In the genomic region with DNA sequence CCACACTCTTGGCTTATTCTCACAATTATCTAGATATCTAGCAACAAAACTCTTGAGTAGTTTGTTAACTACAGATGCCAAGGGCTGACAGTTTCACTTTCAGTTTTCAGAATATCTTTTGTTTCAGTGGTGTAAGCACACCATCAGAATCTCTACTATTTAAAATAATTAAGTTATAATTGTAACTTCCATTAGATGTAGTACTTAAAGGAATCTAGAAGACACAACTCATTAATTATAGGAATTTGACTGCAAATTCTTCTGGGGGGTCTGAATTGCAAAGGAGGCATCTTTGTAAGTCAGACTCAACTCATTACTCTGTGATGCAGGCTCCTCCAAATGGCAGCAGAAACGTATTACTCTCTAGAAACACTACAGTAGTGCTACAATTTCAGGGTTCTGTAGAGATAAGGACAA, we compare ENCODE assay signal across 8 cellular contexts. TPM values are rescaled to one million over a fixed set of nuclear protein-coding genes. Genes with fewer than 3 reads are reported as not detected.
DNase-seq lines count a peak whose midpoint lies in the region; ATAC-seq and TF ChIP-seq lines count a peak whose summit lies in the region.

No MANE protein-coding gene starts in this region.

- H3K4me3 ChIP-seq in skin epidermis, result peak overlapping the region in 5 of 7 experiments; percentile 4 to 31 (median 11)

- peak overlapping the region in 17 of 21 experiments; percentile 18 to 85 (median 65) for H3K27ac ChIP-seq in skin epidermis

- intact Hi-C loops in left ventricle myocardium superior (cut with micrococcal nuclease), result no loop called here

- no peaks in the 10 kb centered on the region for H3K9me3 Mint-ChIP-seq in activated naive CD8-positive, alpha-beta T cell treated with anti-CD3 and anti-CD28 coated beads for 36 hours

- ATAC-seq in left ventricle myocardium superior, result peak; percentile 72
- ATAC-seq in HG02870 (IDR thresholded peaks at IDR 0.05; ENCODE audit: unreplicated experiment), result no peak

- no peaks in the 10 kb centered on the region for H3K27me3 Mint-ChIP-seq in activated naive CD8-positive, alpha-beta T cell treated with anti-CD3 and anti-CD28 coated beads for 36 hours

- no peak for TF ChIP-seq CTCF in GM20000 (IDR thresholded peaks at IDR 0.05; ENCODE audit: extremely low read depth, missing control alignments)

- peak overlapping the region; percentile 55 for H3K4me3 Mint-ChIP-seq in activated naive CD8-positive, alpha-beta T cell treated with anti-CD3 and anti-CD28 coated beads for 36 hours

- DNase-seq in Daoy (ENCODE audit: low read depth) (peak; percentile 40), GM20000 (ENCODE audit: low spot score) (peak; percentile 42), LoVo (ENCODE audit: low spot score) (peak; percentile 41), left ventricle myocardium superior (no peak), NCI-H446 treated with DMSO at 0.1 percent for 48 hours (lab: John Stamatoyannopoulos, UW) (no peak)
- DNase-seq in activated naive CD8-positive, alpha-beta T cell treated with anti-CD3 and anti-CD28 coated beads for 36 hours, result no peak

- no peaks in the 10 kb centered on the region for H3K36me3 Mint-ChIP-seq in activated naive CD8-positive, alpha-beta T cell treated with anti-CD3 and anti-CD28 coated beads for 36 hours

- H3K4me1 Mint-ChIP-seq in activated naive CD8-positive, alpha-beta T cell treated with anti-CD3 and anti-CD28 coated beads for 36 hours, result peaks cover 40% of the 10 kb centered on the region

- peak overlapping the region; percentile 54 for H3K27ac Mint-ChIP-seq in activated naive CD8-positive, alpha-beta T cell treated with anti-CD3 and anti-CD28 coated beads for 36 hours

RNA-seq across cellular contexts. Expression of gene USPL1, which starts 44.9 kb away (rescaled TPM):
- 17.5 and 23.5 TPM in 2 replicates for total RNA-seq in Daoy (2014; rRNA removed; shearing (Covaris generic))
- 10 to 100 TPM; 13.6 to 15.3 TPM for total RNA-seq in activated naive CD8-positive, alpha-beta T cell treated with anti-CD3 and anti-CD28 coated beads for 36 hours
- 10.5 TPM for total RNA-seq in left ventricle myocardium superior

Comparison
In these comparisons a context has a peak if more than half of its experiments do, and no peak if none do; other contexts are left out.
1. DNase-seq: peak in Daoy (single experiment), GM20000 (single experiment) and LoVo (single experiment); none in activated naive CD8-positive, alpha-beta T cell treated with anti-CD3 and anti-CD28 coated beads for 36 hours (single experiment), left ventricle myocardium superior (single experiment) and NCI-H446 treated with DMSO at 0.1 percent for 48 hours (single experiment).